8 cellular contexts compared by ENCODE assay signal in the genomic region with DNA sequence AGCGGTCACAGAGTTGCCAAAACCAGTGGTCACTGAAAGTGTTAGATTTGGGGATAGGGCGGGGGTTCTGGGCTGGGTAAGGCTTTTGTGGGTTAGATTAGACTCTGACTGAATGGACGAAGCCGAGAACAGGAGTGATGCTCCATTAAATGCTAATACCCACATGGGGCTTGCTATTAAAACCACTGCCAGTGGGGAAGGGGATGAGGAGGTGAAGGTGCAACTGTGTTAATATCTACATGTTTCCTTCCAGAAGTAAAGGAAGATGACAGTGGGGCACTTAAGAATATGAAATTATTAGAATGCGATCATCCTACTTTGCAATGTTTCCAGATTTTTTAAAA. TPM values are rescaled to one million over a fixed set of nuclear protein-coding genes. Genes with fewer than 3 reads are reported as not detected.
DNase-seq lines count a peak whose midpoint lies in the region; ATAC-seq, FAIRE-seq and TF ChIP-seq lines count a peak whose summit lies in the region.

No MANE protein-coding gene starts in this region.

- DNase-seq in T-helper 1 cell (no peak), stomach (no peak), RCC 7860 (ENCODE audit: low spot score) (no peak), DMS153 (lab: John Stamatoyannopoulos, UW) (no peak)

- ATAC-seq in HG03196 (IDR thresholded peaks at IDR 0.05; ENCODE audit: unreplicated experiment), result peak; percentile 26

- H3K36me3 ChIP-seq in stomach, result peaks cover 18 to 45% (median 32%) of the 10 kb centered on the region in 4 donors

- 18 to 21% (median 18%) methylated on average over 5 of the region's 5 CpGs for WGBS in stomach, 5 donors

- H3K4me1 Mint-ChIP-seq in T-helper 1 cell treated with Interleukin-12 subunit alpha and Interleukin-12 subunit beta and Interleukin-4 antibody, amounts not matched to agents 30 μg/mL and 1 μg/mL, for 36 hours (ENCODE audit: low read depth), result peaks cover 16% of the 10 kb centered on the region
- H3K4me1 Mint-ChIP-seq in activated naive CD8-positive, alpha-beta T cell (ENCODE audit: low read depth), result peaks cover 30% of the 10 kb centered on the region

- peaks cover 0 to 22% (median 14%) of the 10 kb centered on the region in 4 donors for H3K4me1 ChIP-seq in stomach

- H3K4me3 Mint-ChIP-seq in T-helper 1 cell treated with Interleukin-12 subunit alpha and Interleukin-12 subunit beta and Interleukin-4 antibody, amounts not matched to agents 30 μg/mL and 1 μg/mL, for 36 hours, result peak overlapping the region; percentile 88
- H3K4me3 Mint-ChIP-seq in activated naive CD8-positive, alpha-beta T cell, result peak overlapping the region; percentile 97

- no peaks in the 10 kb centered on the region for H3K27me3 ChIP-seq in stomach

- FAIRE-seq in RCC 7860 (lab: Jason Lieb, UNC), result no peak

- no peaks in the 10 kb centered on the region for H3K27me3 Mint-ChIP-seq in T-helper 1 cell treated with Interleukin-12 subunit alpha and Interleukin-12 subunit beta and Interleukin-4 antibody, amounts not matched to agents 30 μg/mL and 1 μg/mL, for 36 hours (ENCODE audit: low read depth)
- H3K27me3 Mint-ChIP-seq in activated naive CD8-positive, alpha-beta T cell, result no peaks in the 10 kb centered on the region

- H3K36me3 Mint-ChIP-seq in T-helper 1 cell treated with Interleukin-12 subunit alpha and Interleukin-12 subunit beta and Interleukin-4 antibody, amounts not matched to agents 30 μg/mL and 1 μg/mL, for 36 hours (ENCODE audit: low read depth), result peaks cover 63% of the 10 kb centered on the region
- H3K36me3 Mint-ChIP-seq in activated naive CD8-positive, alpha-beta T cell, result peaks cover 54% of the 10 kb centered on the region

- peaks cover 63% of the 10 kb centered on the region for H3K9me3 Mint-ChIP-seq in T-helper 1 cell treated with Interleukin-12 subunit alpha and Interleukin-12 subunit beta and Interleukin-4 antibody, amounts not matched to agents 30 μg/mL and 1 μg/mL, for 36 hours
- peaks cover 23% of the 10 kb centered on the region for H3K9me3 Mint-ChIP-seq in activated naive CD8-positive, alpha-beta T cell (ENCODE audit: low read depth)

- H3K4me3 ChIP-seq in iPS-18c (ENCODE audit: insufficient read depth, low read depth, low read length) (peak overlapping the region; percentile 89), stomach (peak overlapping the region; percentile 69 to 78 (median 73))

- no peak for TF ChIP-seq EP300 in stomach (IDR thresholded peaks at IDR 0.05)

- TF ChIP-seq POLR2A in stomach (IDR thresholded peaks at IDR 0.05), result no peak

- intact Hi-C loops in stomach (cut with DNase I; ENCODE audit: low total_unique reads), result no loop called here

- TF ChIP-seq CTCF in stomach (IDR thresholded peaks at IDR 0.05), result no peak

- H3K27ac Mint-ChIP-seq in T-helper 1 cell treated with Interleukin-12 subunit alpha and Interleukin-12 subunit beta and Interleukin-4 antibody, amounts not matched to agents 30 μg/mL and 1 μg/mL, for 36 hours, result peak overlapping the region; percentile 94
- H3K27ac Mint-ChIP-seq in activated naive CD8-positive, alpha-beta T cell, result peak overlapping the region; percentile 98

- peak overlapping the region; percentile 85 to 93 (median 91) for H3K27ac ChIP-seq in stomach

- peaks cover 10% of the 10 kb centered on the region for H3K9me3 ChIP-seq in iPS-18c (ENCODE audit: control insufficient read depth, insufficient read depth, low read length)
- H3K9me3 ChIP-seq in stomach, result peaks cover 19 to 73% (median 59%) of the 10 kb centered on the region in 4 donors

RNA-seq across cellular contexts. Expression of a gene that starts 0.6 kb away (rescaled TPM):
- 10 to 100 TPM in 2 of 5 donors, 1 to 10 TPM in 2, not detected in 1; 3.8 to 15.2 (median 8.7) TPM for total RNA-seq in stomach
- 1 to 10 TPM; 1.9 to 2.9 (median 2.0) TPM for polyA plus RNA-seq in stomach

RNA-seq across cellular contexts. Expression of a gene that starts 19.9 kb away (rescaled TPM):
- total RNA-seq in stomach, result 10 to 100 TPM in 3 of 5 donors, 1 to 10 TPM in 2; 5.2 to 41.3 (median 17.0) TPM
- 1 to 10 TPM; 2.6 to 9.2 (median 9.0) TPM for polyA plus RNA-seq in stomach

RNA-seq across cellular contexts. Expression of a gene that starts 20.7 kb away (rescaled TPM):
- 10 to 100 TPM in 2 of 5 donors, 1 to 10 TPM in 3; 2.9 to 25.7 (median 9.7) TPM for total RNA-seq in stomach
- polyA plus RNA-seq in stomach, result 1 to 10 TPM; 2.6 to 5.3 (median 3.4) TPM

RNA-seq across cellular contexts. Expression of a gene that starts 42.1 kb away (rescaled TPM):
- total RNA-seq in stomach, result 100 to 1,000 TPM in 1 of 5 donors, 10 to 100 TPM in 2, 1 to 10 TPM in 1, under 1 TPM in 1; 0.58 to 149 (median 24.2) TPM
- 10 to 100 TPM in 1 of 3 donors, 1 to 10 TPM in 2; 4.1 to 10.2 (median 6.1) TPM for polyA plus RNA-seq in stomach
